ENCODE assay signal across 22 cellular contexts in genomic region chr2:148660999-148661398, GRCh38. TPM values are rescaled to one million over a fixed set of nuclear protein-coding genes. Genes with fewer than 3 reads are reported as not detected.
A peak's percentile ranks its signal among the peaks of the same experiment; 100 is the strongest.
DNase-seq lines count a peak whose midpoint lies in the region; ATAC-seq and TF ChIP-seq lines count a peak whose summit lies in the region.
"Had no signal": no experiment of that assay in that cellular context is flagged by ENCODE, and none has a peak within 500 bp of the region (broad histone marks: within the 10 kb centered on the region; RNA-seq: fewer than 3 reads in every experiment).

No MANE protein-coding gene starts in this region.

- peaks cover 4% of the 10 kb centered on the region for H3K36me3 Mint-ChIP-seq in activated T-cell treated with anti-CD3 and anti-CD28 coated beads, Interleukin-2, amount 50 U/mL, for 4 hours (ENCODE audit: insufficient read depth)
- peaks cover 6% of the 10 kb centered on the region for H3K36me3 Mint-ChIP-seq in effector memory CD8-positive, alpha-beta T cell (ENCODE audit: insufficient read depth)
- peaks cover 3% of the 10 kb centered on the region for H3K36me3 Mint-ChIP-seq in type B pancreatic cell

- no peaks in the 10 kb centered on the region for H3K9me3 ChIP-seq in left ventricle myocardium inferior (replicated peaks)
- H3K9me3 ChIP-seq: HAP-1, right lobe of liver, thyroid gland had no signal

- intact Hi-C loops in left ventricle myocardium inferior (cut with micrococcal nuclease) = no loop called here

- H3K9me3 Mint-ChIP-seq in activated T-cell treated with anti-CD3 and anti-CD28 coated beads, Interleukin-2, amount 50 U/mL, for 4 hours = no peaks in the 10 kb centered on the region
- H3K9me3 Mint-ChIP-seq in effector memory CD8-positive, alpha-beta T cell = no peaks in the 10 kb centered on the region
- H3K9me3 Mint-ChIP-seq in type B pancreatic cell = no peaks in the 10 kb centered on the region
- H3K9me3 Mint-ChIP-seq: activated naive CD4-positive, alpha-beta T cell treated with anti-CD3 and anti-CD28 coated beads, Interleukin-2, amount 50 U/mL, for 24 hours; IgD-negative memory B cell had no signal

- H3K27ac ChIP-seq in brain microvascular endothelial cell (no peak overlapping the region), left ventricle myocardium inferior (replicated peaks) (no peak overlapping the region), foreskin keratinocyte (no peak overlapping the region)
- H3K27ac ChIP-seq: right lobe of liver, thyroid gland had no signal

- no peak overlapping the region for H3K4me3 ChIP-seq in brain microvascular endothelial cell (ENCODE audit: low read depth, low read length)
- H3K4me3 ChIP-seq in left ventricle myocardium inferior = no peak overlapping the region
- H3K4me3 ChIP-seq: HAP-1, right lobe of liver, thyroid gland had no signal

- H3K27ac Mint-ChIP-seq in effector memory CD8-positive, alpha-beta T cell = no peak overlapping the region
- H3K27ac Mint-ChIP-seq in type B pancreatic cell = peak overlapping the region; percentile 7

- H3K27me3 Mint-ChIP-seq in activated T-cell treated with anti-CD3 and anti-CD28 coated beads, Interleukin-2, amount 50 U/mL, for 4 hours (ENCODE audit: low read depth) = no peaks in the 10 kb centered on the region
- H3K27me3 Mint-ChIP-seq in effector memory CD8-positive, alpha-beta T cell = no peaks in the 10 kb centered on the region
- no peaks in the 10 kb centered on the region for H3K27me3 Mint-ChIP-seq in type B pancreatic cell
- H3K27me3 Mint-ChIP-seq: activated naive CD4-positive, alpha-beta T cell treated with anti-CD3 and anti-CD28 coated beads, Interleukin-2, amount 50 U/mL, for 24 hours; IgD-negative memory B cell had no signal

- no peaks in the 10 kb centered on the region for H3K27me3 ChIP-seq in brain microvascular endothelial cell (replicated peaks)
- H3K27me3 ChIP-seq in left ventricle myocardium inferior (ENCODE audit: low read depth) = no peaks in the 10 kb centered on the region
- no peaks in the 10 kb centered on the region for H3K27me3 ChIP-seq in foreskin keratinocyte
- H3K27me3 ChIP-seq: right lobe of liver, thyroid gland had no signal

- in situ Hi-C loops in brain microvascular endothelial cell (cut with HindIII; ENCODE audit: low pct_ligation_motif_present, low sequenced_read_pairs) = no loop called here

- H3K4me1 ChIP-seq in left ventricle myocardium inferior (peaks cover 67% of the 10 kb centered on the region), foreskin keratinocyte (peaks cover 20% of the 10 kb centered on the region)

- TF ChIP-seq CTCF in type B pancreatic cell (conservative IDR thresholded peaks at IDR 0.05) (no peak), brain microvascular endothelial cell (IDR thresholded peaks at IDR 0.05; ENCODE audit: low read depth, low read length, missing control alignments) (no peak), left ventricle myocardium inferior (IDR thresholded peaks at IDR 0.05; ENCODE audit: borderline replicate concordance) (no peak), foreskin keratinocyte (conservative IDR thresholded peaks at IDR 0.05) (no peak)

- H3K4me1 Mint-ChIP-seq in activated T-cell treated with anti-CD3 and anti-CD28 coated beads, Interleukin-2, amount 50 U/mL, for 4 hours (ENCODE audit: low read depth) = peaks cover 71% of the 10 kb centered on the region
- H3K4me1 Mint-ChIP-seq in effector memory CD8-positive, alpha-beta T cell (ENCODE audit: low read depth in 2 of 2) = peaks cover 35 to 54% of the 10 kb centered on the region in 2 donors
- peaks cover 22% of the 10 kb centered on the region for H3K4me1 Mint-ChIP-seq in type B pancreatic cell (ENCODE audit: unreplicated experiment)

- DNase-seq in activated T-cell treated with anti-CD3 and anti-CD28 coated beads, Interleukin-2, amount 50 U/mL, for 4 hours = no peak
- DNase-seq in activated T-cell treated with anti-CD3 and anti-CD28 coated beads, Interleukin-2, amount 50 U/mL, for 1 hour = no peak
- DNase-seq in NCI-H226 (peak; percentile 35), type B pancreatic cell (ENCODE audit: extremely low spot score, unreplicated experiment) (no peak), brain microvascular endothelial cell (no peak), left ventricle myocardium inferior (no peak), foreskin keratinocyte (no peak)
- no peak for DNase-seq in effector memory CD8-positive, alpha-beta T cell
- DNase-seq: cerebellar nuclear complex; DMS53; glutamatergic neuron; NCI-H1417; NCI-H2227 treated with DMSO at 0.1 percent for 48 hours; occipital lobe; right lobe of liver; SHP77 treated with DMSO at 0.1 percent for 48 hours; stimulated activated CD4-positive, alpha-beta T cell treated with anti-CD3 and anti-CD28 coated beads, Interleukin-2, amount 100 ng/mL, for 48 hours; stimulated activated CD8-positive, alpha-beta memory T cell treated with anti-CD3 and anti-CD28 coated beads, Interleukin-4, amount 100 ng/mL, for 48 hours; thyroid gland had no signal

- no peak for ATAC-seq in activated T-cell treated with anti-CD3 and anti-CD28 coated beads, Interleukin-2, amount 50 U/mL, for 4 hours
- no peak for ATAC-seq in effector memory CD8-positive, alpha-beta T cell (replicated peaks)
- ATAC-seq in foreskin keratinocyte = no peak
- ATAC-seq: right lobe of liver had no signal

- H3K4me3 Mint-ChIP-seq in activated T-cell treated with anti-CD3 and anti-CD28 coated beads, Interleukin-2, amount 50 U/mL, for 4 hours = peak overlapping the region; percentile 5
- peak overlapping the region; percentile 3 to 37 for H3K4me3 Mint-ChIP-seq in effector memory CD8-positive, alpha-beta T cell
- no peak overlapping the region for H3K4me3 Mint-ChIP-seq in type B pancreatic cell

- H3K36me3 ChIP-seq in brain microvascular endothelial cell (replicated peaks) (no peaks in the 10 kb centered on the region), left ventricle myocardium inferior (no peaks in the 10 kb centered on the region)
- H3K36me3 ChIP-seq: HAP-1, right lobe of liver, thyroid gland had no signal

RNA-seq across cellular contexts. Expression of gene EPC2, which starts 16.4 kb away (rescaled TPM):
- total RNA-seq in activated T-cell treated with anti-CD3 and anti-CD28 coated beads, Interleukin-2, amount 50 U/mL, for 4 hours = 10 to 100 TPM; 28.4 to 32.4 (median 28.6) TPM
- total RNA-seq in type B pancreatic cell (ENCODE audit: low replicate concordance) (34.8 and 35.9 TPM in 2 replicates), left ventricle myocardium inferior (22.0 TPM), foreskin keratinocyte (11.3 and 11.5 TPM in 2 replicates)
- 2.6 and 3.2 TPM in 2 replicates for polyA plus RNA-seq in foreskin keratinocyte
